ENCODE assay signal across 11 cellular contexts in the genomic region with DNA sequence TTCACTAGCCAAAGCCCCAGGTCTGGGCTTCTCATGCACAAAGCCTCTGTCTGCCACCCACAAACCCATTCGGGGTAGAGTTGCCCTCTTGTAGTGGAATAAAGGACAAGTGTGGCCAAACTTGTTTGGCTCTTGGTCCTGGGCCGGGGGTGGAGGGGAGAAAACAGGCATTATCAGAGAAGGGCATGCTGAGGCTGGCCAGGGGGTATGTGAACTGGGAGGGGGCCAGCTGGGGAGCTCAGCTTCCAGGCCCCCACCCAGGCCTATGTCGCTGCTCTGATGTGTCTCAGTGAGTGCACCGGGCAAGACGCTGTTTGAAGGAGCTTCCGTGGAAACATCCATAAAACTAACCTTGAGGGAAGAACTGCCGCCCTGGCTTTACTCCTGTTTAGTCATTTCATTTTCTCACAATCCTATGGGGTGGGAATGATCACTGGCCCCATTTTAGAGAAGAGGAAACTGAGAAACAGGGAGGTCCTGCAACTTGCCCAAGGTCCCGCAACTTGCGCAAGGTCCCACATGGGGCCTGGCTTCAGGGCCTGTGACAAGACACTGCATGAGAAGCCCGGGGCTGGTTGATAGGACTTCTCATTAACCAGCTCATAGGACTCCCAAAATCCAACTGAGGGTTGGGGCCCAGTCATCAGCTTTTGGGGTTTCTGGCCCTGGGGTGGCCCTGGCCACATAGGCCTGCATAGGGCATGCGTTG. TPM values are rescaled to one million over a fixed set of nuclear protein-coding genes. Genes with fewer than 3 reads are reported as not detected.
A peak's percentile ranks its signal among the peaks of the same experiment; 100 is the strongest.
DNase-seq lines count a peak whose midpoint lies in the region; ATAC-seq and TF ChIP-seq lines count a peak whose summit lies in the region.
"Had no signal": no experiment of that assay in that cellular context is flagged by ENCODE, and none has a peak within 500 bp of the region (broad histone marks: within the 10 kb centered on the region; RNA-seq: fewer than 3 reads in every experiment).

No MANE protein-coding gene starts in this region.

- POLR2A ChIA-PET in WTC11 (lab: Charles Lee), result interaction anchor here (0.8 kb wide), 1 partner anchor 99 kb away, joined by 4 read pairs; a partner anchor contains a TSS
- POLR2A ChIA-PET in SK-N-SH (lab: Yijun Ruan, JAX), result no interaction called here

- WGBS in heart left ventricle, 4 donors, result 81 to 86% (median 82%) methylated on average over 11 of the region's 11 CpGs
- WGBS in SK-N-SH (ENCODE audit: low lambda C conversion rate), result 77% methylated on average over 8 of the region's 11 CpGs

- ATAC-seq in heart left ventricle (no peak), WTC11 (no peak), lower lobe of right lung (no peak), GM19455 (IDR thresholded peaks at IDR 0.05; ENCODE audit: unreplicated experiment) (no peak)

- in situ Hi-C loops in ACHN (cut with HindIII; ENCODE audit: low pct_ligation_motif_present, low pct_unique_long_range_greater_than_20kb, low sequenced_read_pairs), result no loop called here

- H3F3A ChIP-seq in SK-N-SH (replicated peaks; ENCODE audit: insufficient read depth), result peaks cover 7% of the 10 kb centered on the region

- H3K27me3 Mint-ChIP-seq in WTC11 (ENCODE audit: low read depth), result peaks cover 16% of the 10 kb centered on the region
- H3K27me3 Mint-ChIP-seq in type B pancreatic cell, result peaks cover 26% of the 10 kb centered on the region

- CTCF ChIA-PET in WTC11 (lab: Charles Lee) (interaction anchor here (1.7 to 7.1 kb wide), 7 partner anchors 14 to 126 kb away, joined by 6 to 76 read pairs (median 9); no protein-coding TSS in a partner anchor), SK-N-SH (lab: Yijun Ruan, JAX) (interaction anchor here (0.9 to 2.1 kb wide), 2 partner anchors 98 to 126 kb away, joined by 3 to 7 read pairs; no protein-coding TSS in a partner anchor)

- intact Hi-C loops in heart left ventricle (cut with DNase I), result loop anchor here in 1 of 10 donors (10.0 kb wide), 1 partner anchor 238 kb away; a partner anchor contains a TSS
- intact Hi-C loops in cardiac septum (cut with DNase I), result loop anchor here (2.0 kb wide), 1 partner anchor 30 kb away; no protein-coding TSS in a partner anchor
- intact Hi-C loops in lower lobe of right lung (cut with DNase I), result no loop called here

- no peaks in the 10 kb centered on the region for H3K9me3 ChIP-seq in heart left ventricle
- H3K9me3 ChIP-seq in lower lobe of right lung, result no peaks in the 10 kb centered on the region
- no peaks in the 10 kb centered on the region for H3K9me3 ChIP-seq in SK-N-SH
- H3K9me3 ChIP-seq: ascending aorta, BE2C had no signal

- DNase-seq in heart left ventricle, result no peak
- no peak for DNase-seq in cardiac septum (ENCODE audit: low spot score)
- no peak for DNase-seq in WTC11 (ENCODE audit: low spot score)
- DNase-seq in lower lobe of right lung, result peak; percentile 65
- DNase-seq in type B pancreatic cell (ENCODE audit: extremely low spot score, unreplicated experiment), result no peak
- no peak for DNase-seq in SK-N-SH
- DNase-seq in ACHN, result no peak
- DNase-seq: NCI-H2171 treated with DMSO at 0.1 percent for 48 hours had no signal

- TF ChIP-seq POLR2A in heart left ventricle (IDR thresholded peaks at IDR 0.05), result no peak

- H3K27ac Mint-ChIP-seq in WTC11 (no peak overlapping the region), type B pancreatic cell (no peak overlapping the region)

- no peaks in the 10 kb centered on the region for H3K36me3 Mint-ChIP-seq in WTC11
- H3K36me3 Mint-ChIP-seq in type B pancreatic cell, result no peaks in the 10 kb centered on the region

- no peak for TF ChIP-seq RAD21 in SK-N-SH (IDR thresholded peaks at IDR 0.05; ENCODE audit: low read length)

- H4K20me1 ChIP-seq in SK-N-SH (ENCODE audit: insufficient read depth), result no peaks in the 10 kb centered on the region

- peak overlapping the region in 10 of 12 donors; percentile 17 to 87 (median 72) for H3K4me3 ChIP-seq in heart left ventricle
- H3K4me3 ChIP-seq in lower lobe of right lung, result peak overlapping the region; percentile 90
- no peak overlapping the region for H3K4me3 ChIP-seq in SK-N-SH (ENCODE audit: low read depth in 2 of 2, low read length in 1 of 2)

- H3K9me3 Mint-ChIP-seq in WTC11 (no peaks in the 10 kb centered on the region), type B pancreatic cell (no peaks in the 10 kb centered on the region)

- H3K4me3 Mint-ChIP-seq in WTC11 (peak overlapping the region; percentile 69), type B pancreatic cell (peak overlapping the region; percentile 57)

- H3K27ac ChIP-seq in heart left ventricle (peak overlapping the region in 4 of 12 donors; percentile 34 to 81 (median 38)), lower lobe of right lung (peak overlapping the region; percentile 41), SK-N-SH (ENCODE audit: low read depth in 2 of 2, low read length in 1 of 2) (no peak overlapping the region)
- H3K27ac ChIP-seq: ascending aorta had no signal

- no peak overlapping the region for H3K4me2 ChIP-seq in SK-N-SH

- H3K4me1 Mint-ChIP-seq in WTC11 (peaks cover 23% of the 10 kb centered on the region), type B pancreatic cell (ENCODE audit: unreplicated experiment) (peaks cover 23% of the 10 kb centered on the region)

- H3K9ac ChIP-seq in SK-N-SH, result no peak overlapping the region

- H3K79me2 ChIP-seq in SK-N-SH (ENCODE audit: insufficient read depth), result no peaks in the 10 kb centered on the region

- no peak overlapping the region for H2AFZ ChIP-seq in SK-N-SH (ENCODE audit: low read depth)

- peaks cover 7 to 26% (median 20%) of the 10 kb centered on the region in 12 donors for H3K4me1 ChIP-seq in heart left ventricle
- H3K4me1 ChIP-seq in lower lobe of right lung, result peaks cover 25% of the 10 kb centered on the region
- H3K4me1 ChIP-seq in SK-N-SH (ENCODE audit: control insufficient read depth in 1 of 2, insufficient read depth in 2 of 2, low read depth in 1 of 2, low read length in 1 of 2), result peaks cover 0 to 11% of the 10 kb centered on the region in 2 experiments; a peak in 1 of 4 replicates
- H3K4me1 ChIP-seq: BE2C had no signal

- H3K36me3 ChIP-seq in heart left ventricle (no peaks in the 10 kb centered on the region), lower lobe of right lung (no peaks in the 10 kb centered on the region), SK-N-SH (replicated peaks in 1 of 2; ENCODE audit: control insufficient read depth in 1 of 2, insufficient read depth in 2 of 2, low read length in 1 of 2) (no peaks in the 10 kb centered on the region)
- H3K36me3 ChIP-seq: ascending aorta, BE2C had no signal

- peaks cover 0 to 5% (median 0%) of the 10 kb centered on the region in 9 donors for H3K27me3 ChIP-seq in heart left ventricle
- H3K27me3 ChIP-seq in lower lobe of right lung (ENCODE audit: low read depth), result peaks cover 5% of the 10 kb centered on the region
- 0 out of 2 replicates have a peak, but pooled peaks cover 6% of the 10 kb centered on the region for H3K27me3 ChIP-seq in SK-N-SH (ENCODE audit: insufficient read depth)
- H3K27me3 ChIP-seq: ascending aorta had no signal

- no peaks in the 10 kb centered on the region for H3K9me2 ChIP-seq in SK-N-SH

- no peak for TF ChIP-seq EP300 in SK-N-SH (IDR thresholded peaks at IDR 0.05; ENCODE audit: borderline replicate concordance in 1 of 2, low read depth in 1 of 2, low read length in 1 of 2)

- TF ChIP-seq CTCF in heart left ventricle (IDR thresholded peaks at IDR 0.05) (no peak), WTC11 (IDR thresholded peaks at IDR 0.05) (no peak), lower lobe of right lung (IDR thresholded peaks at IDR 0.05) (no peak), type B pancreatic cell (conservative IDR thresholded peaks at IDR 0.05) (no peak), SK-N-SH (IDR thresholded peaks at IDR 0.05) (no peak)

TF ChIP-seq in WTC11, 78 proteins besides CTCF, POLR2A, EP300 and RAD21 (continues in another document):
- TF ChIP-seq TP53 (CRISPR knock-in tag; IDR thresholded peaks at IDR 0.05) (no peak), ZNF396 (CRISPR knock-in tag; IDR thresholded peaks at IDR 0.05; ENCODE audit: borderline replicate concordance) (no peak), CREB1 (CRISPR knock-in tag; IDR thresholded peaks at IDR 0.05) (no peak)
- TF ChIP-seq, protein P1, sequence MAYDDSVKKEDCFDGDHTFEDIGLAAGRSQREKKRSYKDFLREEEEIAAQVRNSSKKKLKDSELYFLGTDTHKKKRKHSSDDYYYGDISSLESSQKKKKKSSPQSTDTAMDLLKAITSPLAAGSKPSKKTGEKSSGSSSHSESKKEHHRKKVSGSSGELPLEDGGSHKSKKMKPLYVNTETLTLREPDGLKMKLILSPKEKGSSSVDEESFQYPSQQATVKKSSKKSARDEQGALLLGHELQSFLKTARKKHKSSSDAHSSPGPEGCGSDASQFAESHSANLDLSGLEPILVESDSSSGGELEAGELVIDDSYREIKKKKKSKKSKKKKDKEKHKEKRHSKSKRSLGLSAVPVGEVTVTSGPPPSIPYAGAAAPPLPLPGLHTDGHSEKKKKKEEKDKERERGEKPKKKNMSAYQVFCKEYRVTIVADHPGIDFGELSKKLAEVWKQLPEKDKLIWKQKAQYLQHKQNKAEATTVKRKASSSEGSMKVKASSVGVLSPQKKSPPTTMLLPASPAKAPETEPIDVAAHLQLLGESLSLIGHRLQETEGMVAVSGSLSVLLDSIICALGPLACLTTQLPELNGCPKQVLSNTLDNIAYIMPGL (CRISPR knock-in tag; IDR thresholded peaks at IDR 0.05), result no peak

TF ChIP-seq in SK-N-SH, 30 proteins besides CTCF, POLR2A, EP300 and RAD21 (continues in another document):
- TF ChIP-seq, protein P2, sequence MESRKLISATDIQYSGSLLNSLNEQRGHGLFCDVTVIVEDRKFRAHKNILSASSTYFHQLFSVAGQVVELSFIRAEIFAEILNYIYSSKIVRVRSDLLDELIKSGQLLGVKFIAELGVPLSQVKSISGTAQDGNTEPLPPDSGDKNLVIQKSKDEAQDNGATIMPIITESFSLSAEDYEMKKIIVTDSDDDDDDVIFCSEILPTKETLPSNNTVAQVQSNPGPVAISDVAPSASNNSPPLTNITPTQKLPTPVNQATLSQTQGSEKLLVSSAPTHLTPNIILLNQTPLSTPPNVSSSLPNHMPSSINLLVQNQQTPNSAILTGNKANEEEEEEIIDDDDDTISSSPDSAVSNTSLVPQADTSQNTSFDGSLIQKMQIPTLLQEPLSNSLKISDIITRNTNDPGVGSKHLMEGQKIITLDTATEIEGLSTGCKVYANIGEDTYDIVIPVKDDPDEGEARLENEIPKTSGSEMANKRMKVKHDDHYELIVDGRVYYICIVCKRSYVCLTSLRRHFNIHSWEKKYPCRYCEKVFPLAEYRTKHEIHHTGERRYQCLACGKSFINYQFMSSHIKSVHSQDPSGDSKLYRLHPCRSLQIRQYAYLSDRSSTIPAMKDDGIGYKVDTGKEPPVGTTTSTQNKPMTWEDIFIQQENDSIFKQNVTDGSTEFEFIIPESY (IDR thresholded peaks at IDR 0.05; ENCODE audit: borderline replicate concordance, low read depth), result no peak
- TF ChIP-seq ELF1 (IDR thresholded peaks at IDR 0.05), result no peak
- TF ChIP-seq MXI1 (IDR thresholded peaks at IDR 0.05; ENCODE audit: low read depth, low read length), result no peak

RNA-seq across cellular contexts. Expression of a gene that starts 30.8 kb away (rescaled TPM):
- 1 to 10 TPM; 1.3 to 5.4 (median 2.5) TPM for total RNA-seq in heart left ventricle
- polyA plus RNA-seq in heart left ventricle, result 1 to 10 TPM; 1.5 to 4.5 TPM
- total RNA-seq in cardiac septum, result 1.9 TPM
- total RNA-seq in WTC11 (2021), result 34.4 to 36.0 TPM (median 35.0 TPM) in 3 replicates
- 1.0 TPM for total RNA-seq in lower lobe of right lung
- 12.0 and 13.5 TPM in 2 replicates for total RNA-seq in type B pancreatic cell (ENCODE audit: low replicate concordance)
- 8.9 and 9.0 TPM in 2 replicates for polyA plus RNA-seq in SK-N-SH (2012; rRNA removed)
- 9.3 and 9.9 TPM in 2 replicates for polyA plus RNA-seq in SK-N-SH (2012; cell fraction: cytosol; rRNA removed)
- 14.9 and 17.0 TPM in 2 replicates for polyA plus RNA-seq in SK-N-SH (2012; cell fraction: nucleus; rRNA removed)
- total RNA-seq: ascending aorta had no signal

Comparison
In these comparisons a context has a peak if more than half of its experiments do, and no peak if none do; other contexts are left out.
1. H3K4me3 ChIP-seq: peak in heart left ventricle (10 of 12) and lower lobe of right lung (single experiment); none in SK-N-SH (0 of 2).